8 cellular contexts compared by ENCODE assay signal in genomic region chr12:87848248-87848868, GRCh38.
DNase-seq lines count a peak whose midpoint lies in the region; ATAC-seq, FAIRE-seq and TF ChIP-seq lines count a peak whose summit lies in the region.

No MANE protein-coding gene starts in this region.

- no peak overlapping the region for H2AFZ ChIP-seq in GM12878 (ENCODE audit: control insufficient read depth, low read depth, low read length)

- in situ Hi-C loops in GM12878 (cut with MboI): no loop called here

- no peaks in the 10 kb centered on the region for H3K4me1 ChIP-seq in GM12878 (ENCODE audit: control insufficient read depth, insufficient read depth, low read length)
- H3K4me1 ChIP-seq in kidney (ENCODE audit: control insufficient read depth in 1 of 2, insufficient read depth in 1 of 2, low read depth in 1 of 2, low read length in 2 of 2): no peaks in the 10 kb centered on the region

- 0% methylated on average over 2 of the region's 2 CpGs for WGBS in GM12878 (ENCODE audit: insufficient coverage, insufficient replicate concordance, low lambda C conversion rate, missing lambda C conversion rate)

- DNase-seq in NCI-H526 (lab: John Stamatoyannopoulos, UW) (peak; percentile 9 to 62), GM12878 (ENCODE audit: low read depth, low spot score) (peak; percentile 12), kidney (no peak), type B pancreatic cell (ENCODE audit: extremely low spot score, unreplicated experiment) (no peak)
- DNase-seq in effector CD8-positive, alpha-beta T cell (lab: John Stamatoyannopoulos, UW): no peak

- CTCF ChIA-PET in GM12878 (lab: Yijun Ruan, JAX): interaction anchor here (0.6 to 2.0 kb wide), 18 partner anchors 8 to 1927 kb away, joined by 3 to 11 read pairs (median 4); no protein-coding TSS in a partner anchor

- TF ChIP-seq CTCF in C4-2B (conservative IDR thresholded peaks at IDR 0.05) (peak; percentile 85), GM12878 (IDR thresholded peaks at IDR 0.05 in 2 of 3, conservative IDR thresholded peaks at IDR 0.05 in 1 of 3; ENCODE audit: control insufficient read depth in 2 of 3, extremely low read depth in 1 of 3, insufficient read depth in 1 of 3, low read depth in 3 of 3, low read length in 3 of 3) (peak; percentile 60 to 72 (median 67); a peak in 5 of 6 replicates), kidney (IDR thresholded peaks at IDR 0.05; ENCODE audit: borderline replicate concordance, extremely low read depth, insufficient read depth) (peak; percentile 84), type B pancreatic cell (conservative IDR thresholded peaks at IDR 0.05) (peak; percentile 91)

- H3K9me3 ChIP-seq in GM12878 (replicated peaks; ENCODE audit: control insufficient read depth, insufficient read depth, low read length): no peaks in the 10 kb centered on the region
- H3K9me3 ChIP-seq in kidney (ENCODE audit: control insufficient read depth in 1 of 2, low read length in 2 of 2): no peaks in the 10 kb centered on the region

- peak overlapping the region; percentile 13 for H3K27ac Mint-ChIP-seq in type B pancreatic cell

- no peak for TF ChIP-seq EP300 in GM12878 (IDR thresholded peaks at IDR 0.05; ENCODE audit: borderline replicate concordance in 1 of 2, control insufficient read depth in 1 of 2, low read depth in 2 of 2, low read length in 2 of 2)

- H3K36me3 Mint-ChIP-seq in type B pancreatic cell: no peaks in the 10 kb centered on the region

- no peak for TF ChIP-seq POLR2A in GM12878 (IDR thresholded peaks at IDR 0.05; ENCODE audit: low read depth, low read length)

- ATAC-seq in GM18868 (IDR thresholded peaks at IDR 0.05; ENCODE audit: unreplicated experiment): peak; percentile 76
- ATAC-seq in HG03378 (IDR thresholded peaks at IDR 0.05; ENCODE audit: unreplicated experiment): peak; percentile 76
- ATAC-seq in GM12878: peak; percentile 74

- no peaks in the 10 kb centered on the region for H3K36me3 ChIP-seq in GM12878 (ENCODE audit: control insufficient read depth in 2 of 2, insufficient read depth in 2 of 2, low read length in 1 of 2)
- no peaks in the 10 kb centered on the region for H3K36me3 ChIP-seq in kidney (ENCODE audit: control insufficient read depth in 1 of 2, insufficient read depth in 2 of 2, low read length in 2 of 2)

- H3K4me3 Mint-ChIP-seq in type B pancreatic cell: no peak overlapping the region

- H3K9ac ChIP-seq in GM12878 (ENCODE audit: control insufficient read depth, insufficient read depth, low read length) (no peak overlapping the region), kidney (ENCODE audit: low read length in 2 of 2) (no peak overlapping the region)

- H3K79me2 ChIP-seq in GM12878 (ENCODE audit: control insufficient read depth, insufficient read depth, low read length): no peaks in the 10 kb centered on the region

- TF ChIP-seq RAD21 in GM12878 (IDR thresholded peaks at IDR 0.05; ENCODE audit: insufficient read depth, low read depth, low read length): peak; percentile 81

- RAD21 ChIA-PET in GM12878 (lab: Charles Lee; ENCODE audit: unreplicated experiment): interaction anchor here (1.6 kb wide), 2 partner anchors 8 to 1925 kb away, joined by 4 to 5 read pairs; no protein-coding TSS in a partner anchor

- FAIRE-seq in GM12878 (lab: Jason Lieb, UNC) (peak; percentile 93), kidney (lab: Jason Lieb, UNC) (peak; percentile 38)

- H3K27me3 Mint-ChIP-seq in type B pancreatic cell: peaks cover 3% of the 10 kb centered on the region

- intact Hi-C loops in GM12878 (cut with micrococcal nuclease; ENCODE audit: unreplicated experiment): loop anchor here (2.0 to 5.0 kb wide), 4 partner anchors 486 to 1926 kb away; no protein-coding TSS in a partner anchor
- intact Hi-C loops in kidney (cut with DNase I): no loop called here

- H3K4me2 ChIP-seq in GM12878 (ENCODE audit: control insufficient read depth, insufficient read depth): no peak overlapping the region

- no peaks in the 10 kb centered on the region for H3K9me3 Mint-ChIP-seq in type B pancreatic cell

- peaks cover 7% of the 10 kb centered on the region for H3K4me1 Mint-ChIP-seq in type B pancreatic cell (ENCODE audit: unreplicated experiment)

- no TSS peak for BruUV-seq in GM12878 (replicated peaks; lab: Mats Ljungman, UMichigan)

- POLR2A ChIA-PET in GM12878 (lab: Charles Lee): no interaction called here

- H3K27me3 ChIP-seq in GM12878 (replicated peaks in 1 of 2; ENCODE audit: control insufficient read depth in 2 of 2, insufficient read depth in 2 of 2, low read length in 1 of 2): no peaks in the 10 kb centered on the region; a peak in 1 of 4 replicates

- no peak overlapping the region for H3K27ac ChIP-seq in C4-2B
- H3K27ac ChIP-seq in GM12878 (ENCODE audit: control insufficient read depth, insufficient read depth): no peak overlapping the region
- H3K27ac ChIP-seq in kidney (ENCODE audit: low read depth in 2 of 2, low read length in 2 of 2): no peak overlapping the region

- no peak overlapping the region for H3K4me3 ChIP-seq in GM12878
- no peak overlapping the region for H3K4me3 ChIP-seq in kidney (ENCODE audit: low read length in 2 of 2)

- SMC1A ChIA-PET in GM12878 (lab: Charles Lee; ENCODE audit: uncharacterized antibody, unreplicated experiment): interaction anchor here (0.6 to 1.2 kb wide), 6 partner anchors 8 to 577 kb away, joined by 3 read pairs; no protein-coding TSS in a partner anchor

- no peaks in the 10 kb centered on the region for H4K20me1 ChIP-seq in GM12878 (ENCODE audit: control insufficient read depth, insufficient read depth)

TF ChIP-seq in GM12878, 131 proteins besides CTCF, POLR2A, EP300 and RAD21:
- TF ChIP-seq SMC3 (IDR thresholded peaks at IDR 0.05; ENCODE audit: borderline replicate concordance, low read length): peak; percentile 69
- no peak for TF ChIP-seq HDAC2 (IDR thresholded peaks at IDR 0.05)
- no peak for TF ChIP-seq E2F4 (IDR thresholded peaks at IDR 0.05; ENCODE audit: low read depth, low read length)
- TF ChIP-seq E4F1 (IDR thresholded peaks at IDR 0.05; ENCODE audit: borderline replicate concordance, partially characterized antibody): no peak
- peak; percentile 66; the same call in 1 of the 2 replicates for TF ChIP-seq SPI1 (IDR thresholded peaks at IDR 0.05; ENCODE audit: borderline replicate concordance, insufficient read depth, low read depth, low read length)
- TF ChIP-seq YY1 (IDR thresholded peaks at IDR 0.05; ENCODE audit: low read depth, low read length): peak; percentile 67; the same call in 1 of the 2 replicates

Comparison
In these comparisons a context has a peak if more than half of its experiments do, and no peak if none do; other contexts are left out.
1. DNase-seq: peak in NCI-H526 (2 of 2) and GM12878 (single experiment); none in kidney (single experiment), type B pancreatic cell (single experiment) and effector CD8-positive, alpha-beta T cell (single experiment).
2. Peak in every context shown above with its lines, with median percentiles within 50 percentile points of each other: CTCF ChIP-seq and ATAC-seq.